27 cellular contexts compared by ENCODE assay signal in the genomic region with DNA sequence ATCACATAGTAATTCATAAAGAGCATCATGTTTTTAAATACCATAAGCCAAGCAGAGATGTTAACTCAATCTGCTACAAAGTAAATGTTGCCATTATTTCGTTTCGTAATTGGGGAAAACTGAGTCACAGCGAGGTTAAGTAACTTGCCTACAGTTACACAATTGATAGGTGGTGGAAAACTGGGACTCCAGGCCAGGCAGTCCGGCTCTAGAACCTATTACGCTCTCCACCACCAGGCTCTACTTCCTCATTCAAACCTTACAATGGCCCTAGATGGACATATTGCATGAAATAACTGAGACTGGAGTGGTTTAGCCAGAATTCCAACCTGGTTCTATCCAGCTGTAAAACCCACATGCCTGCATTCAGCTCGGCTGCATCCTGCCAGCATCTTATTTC. TPM values are rescaled to one million over a fixed set of nuclear protein-coding genes. Genes with fewer than 3 reads are reported as not detected.
"Had no signal": no experiment of that assay in that cellular context is flagged by ENCODE, and none has a peak within 500 bp of the region (broad histone marks: within the 10 kb centered on the region; RNA-seq: fewer than 3 reads in every experiment).

No MANE protein-coding gene starts in this region.

- H3K36me3 Mint-ChIP-seq: activated naive CD8-positive, alpha-beta T cell; natural killer cell; stimulated activated memory B cell treated with anti-CD40 and anti-IgM and Interleukin-4, amounts not matched to agents 10 μg/mL and 1 μg/mL and 100 μg/mL, for 72 hours; type B pancreatic cell had no signal

- H3K4me3 ChIP-seq: adrenal gland, ascending aorta, esophagus squamous epithelium, gastrocnemius medialis, sigmoid colon, smooth muscle cell, stomach, vagina had no signal

- H3K27ac Mint-ChIP-seq: activated naive CD8-positive, alpha-beta T cell; activated T-helper 2 cell treated with anti-CD3 and anti-CD28 coated beads, Interferon-gamma antibody, Interleukin-2, Interleukin-4, amounts not matched to agents 10 μg/mL and 5 μg/mL and 100 μg/mL, durations not matched to agents 14 hours and 24 hours and 36 hours; natural killer cell; progenitor cell of endocrine pancreas; stimulated activated memory B cell treated with anti-CD40 and anti-IgM and Interleukin-4, amounts not matched to agents 10 μg/mL and 1 μg/mL and 100 μg/mL, for 72 hours; type B pancreatic cell had no signal

- H3K9me3 Mint-ChIP-seq: activated T-cell treated with anti-CD3 and anti-CD28 coated beads, Interleukin-2, amount 50 U/mL, for 4 hours; activated T-helper 2 cell treated with anti-CD3 and anti-CD28 coated beads, Interferon-gamma antibody, Interleukin-2, Interleukin-4, amounts not matched to agents 10 μg/mL and 5 μg/mL and 100 μg/mL, durations not matched to agents 14 hours and 24 hours and 36 hours; natural killer cell had no signal

- DNase-seq: activated CD4-positive, CD25-positive, alpha-beta regulatory T cell treated with anti-CD3 and anti-CD28 coated beads, Interleukin-2, amount 50 U/mL, for 72 hours; activated CD8-positive, alpha-beta memory T cell treated with anti-CD3 and anti-CD28 coated beads, Interleukin-2, amount 50 U/mL, for 48 hours; activated naive CD4-positive, alpha-beta T cell; activated T-cell treated with anti-CD3 and anti-CD28 coated beads, Interleukin-2, amount 50 U/mL, for 4 hours; adrenal gland; brain microvascular endothelial cell; dermis blood vessel endothelial cell; effector CD8-positive, alpha-beta T cell; esophagus squamous epithelium; gastrocnemius medialis; left ventricle myocardium superior; midbrain; natural killer cell; sigmoid colon; stimulated activated CD4-positive, alpha-beta T cell treated with anti-CD3 and anti-CD28 coated beads, Interleukin-15, amount 100 ng/mL, for 24 hours; stomach; WERI-Rb-1 had no signal

- H3K4me3 Mint-ChIP-seq: activated naive CD8-positive, alpha-beta T cell; activated T-cell treated with anti-CD3 and anti-CD28 coated beads, Interleukin-2, amount 50 U/mL, for 4 hours; natural killer cell; stimulated activated memory B cell treated with anti-CD40 and anti-IgM and Interleukin-4, amounts not matched to agents 10 μg/mL and 1 μg/mL and 100 μg/mL, for 72 hours; type B pancreatic cell had no signal

- H3K4me1 Mint-ChIP-seq: natural killer cell; stimulated activated memory B cell treated with anti-CD40 and anti-IgM and Interleukin-4, amounts not matched to agents 10 μg/mL and 1 μg/mL and 100 μg/mL, for 72 hours had no signal

- ATAC-seq: gastrocnemius medialis; left ventricle myocardium superior; natural killer cell; stimulated activated memory B cell treated with anti-CD40 and anti-IgM and Interleukin-4, amounts not matched to agents 10 μg/mL and 1 μg/mL and 100 μg/mL, for 72 hours had no signal

RNA-seq across cellular contexts. Expression of gene LINC00237, which starts 58.2 kb away (rescaled TPM):
- total RNA-seq: activated T-cell treated with anti-CD3 and anti-CD28 coated beads, Interleukin-2, amount 50 U/mL, for 4 hours; activated T-helper 2 cell treated with anti-CD3 and anti-CD28 coated beads, Interferon-gamma antibody, Interleukin-2, Interleukin-4, amounts not matched to agents 10 μg/mL and 5 μg/mL and 100 μg/mL, durations not matched to agents 14 hours and 24 hours and 36 hours; ascending aorta; dermis blood vessel endothelial cell; endothelial cell of umbilical vein; esophagus squamous epithelium; gastrocnemius medialis; left ventricle myocardium superior; natural killer cell; osteoblast; progenitor cell of endocrine pancreas; sigmoid colon; smooth muscle cell; stomach; vagina had no signal
